ENCODE assay signal across 8 cellular contexts in the genomic region with DNA sequence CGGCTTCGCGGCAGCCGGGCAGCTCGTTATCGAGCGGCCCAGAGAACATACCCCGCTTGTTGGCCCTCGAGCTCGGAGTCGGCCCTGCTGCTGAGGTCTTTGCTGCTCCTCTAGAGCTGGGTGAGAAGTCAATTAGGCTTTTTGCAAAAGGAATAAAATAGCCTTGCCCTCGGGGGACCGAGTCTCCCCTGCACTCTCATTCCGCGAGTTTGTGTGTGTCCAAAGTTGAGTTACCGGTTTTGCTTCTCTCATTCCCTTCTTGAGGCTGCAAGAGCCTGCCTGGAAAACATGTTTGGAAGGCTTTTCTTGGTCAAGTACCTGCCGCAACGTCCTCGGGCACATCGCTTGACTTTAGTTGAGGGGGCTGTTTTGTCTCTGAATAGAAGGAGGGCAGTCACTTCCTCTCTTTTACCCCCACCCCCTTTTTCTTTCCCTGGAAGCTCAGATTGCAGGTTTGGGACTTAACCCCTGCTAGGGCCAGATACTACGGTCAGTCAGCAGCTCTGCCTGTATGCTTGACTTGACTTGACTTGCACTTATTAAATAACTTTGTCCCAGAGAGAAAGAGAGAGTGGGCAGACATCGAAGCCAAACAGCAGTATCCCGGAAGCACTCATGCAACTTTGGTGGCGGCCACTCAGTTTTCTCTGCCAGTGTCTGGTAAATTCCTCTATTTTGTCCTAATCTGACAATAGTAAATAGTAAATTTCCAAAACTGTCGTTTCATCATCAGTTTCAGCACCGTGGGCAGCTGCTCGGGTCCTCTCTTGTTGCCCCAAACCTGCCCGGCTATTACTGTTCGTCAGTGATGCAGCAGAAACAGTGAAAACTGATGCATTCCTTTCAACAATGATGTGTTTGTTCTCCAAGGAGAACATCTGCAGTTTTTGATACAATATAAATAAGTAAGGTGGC. TPM values are rescaled to one million over a fixed set of nuclear protein-coding genes. Genes with fewer than 3 reads are reported as not detected.
DNase-seq lines count a peak whose midpoint lies in the region; ATAC-seq, FAIRE-seq and TF ChIP-seq lines count a peak whose summit lies in the region.

No MANE protein-coding gene starts in this region.

- H3K79me2 ChIP-seq in HepG2 (ENCODE audit: insufficient read depth, low read length) = peaks cover 55% of the 10 kb centered on the region

- in situ Hi-C loops in HepG2 (cut with HindIII; ENCODE audit: extremely low pct_ligation_motif_present, low pct_unique_long_range_greater_than_20kb) = loop anchor here (5.0 kb wide), 1 partner anchor 46 kb away; no protein-coding TSS in a partner anchor

- ATAC-seq in GM19468 (IDR thresholded peaks at IDR 0.05; ENCODE audit: extremely low read depth, unreplicated experiment) (peak; percentile 0), HG03571 (IDR thresholded peaks at IDR 0.05; ENCODE audit: unreplicated experiment) (peak; percentile 15), HepG2 (peak; percentile 64)
- peak; percentile 52 for ATAC-seq in stimulated activated naive CD8-positive, alpha-beta T cell treated with anti-CD3 and anti-CD28 coated beads, Interleukin-15, amount 100 ng/mL, for 72 hours

- FAIRE-seq in HepG2 (lab: Jason Lieb, UNC) = no peak

- no peaks in the 10 kb centered on the region for H3K27me3 Mint-ChIP-seq in dendritic cell treated with granulocyte-macrophage colony-stimulating factor and Interleukin-4, amounts not matched to agents 40 ng/mL and 50 ng/mL, for 4 days
- no peaks in the 10 kb centered on the region for H3K27me3 Mint-ChIP-seq in stimulated activated naive CD8-positive, alpha-beta T cell treated with anti-CD3 and anti-CD28 coated beads, Interleukin-15, amount 100 ng/mL, for 72 hours

- no peaks in the 10 kb centered on the region for H3K9me3 Mint-ChIP-seq in dendritic cell treated with granulocyte-macrophage colony-stimulating factor and Interleukin-4, amounts not matched to agents 40 ng/mL and 50 ng/mL, for 4 days
- H3K9me3 Mint-ChIP-seq in stimulated activated naive CD8-positive, alpha-beta T cell treated with anti-CD3 and anti-CD28 coated beads, Interleukin-15, amount 100 ng/mL, for 72 hours = no peaks in the 10 kb centered on the region

- under 1% methylated on average over 13 of the region's 29 CpGs for WGBS in HepG2 (ENCODE audit: low lambda C conversion rate)

- peak overlapping the region; percentile 79 for H3K4me3 Mint-ChIP-seq in dendritic cell treated with granulocyte-macrophage colony-stimulating factor and Interleukin-4, amounts not matched to agents 40 ng/mL and 50 ng/mL, for 4 days
- H3K4me3 Mint-ChIP-seq in stimulated activated naive CD8-positive, alpha-beta T cell treated with anti-CD3 and anti-CD28 coated beads, Interleukin-15, amount 100 ng/mL, for 72 hours = peak overlapping the region; percentile 96 to 99

- POLR2A ChIA-PET in HepG2 (lab: Yijun Ruan, JAX) = interaction anchor here (0.8 to 1.4 kb wide), 2 partner anchors 27 to 155 kb away, joined by 3 read pairs; no protein-coding TSS in a partner anchor

- peaks cover 44% of the 10 kb centered on the region for H3K36me3 Mint-ChIP-seq in dendritic cell treated with granulocyte-macrophage colony-stimulating factor and Interleukin-4, amounts not matched to agents 40 ng/mL and 50 ng/mL, for 4 days (ENCODE audit: low read depth)

- no peak for TF ChIP-seq POLR2A in HepG2 (IDR thresholded peaks at IDR 0.05; ENCODE audit: insufficient read depth in 1 of 2, low read depth in 2 of 2, low read length in 2 of 2)

- peak overlapping the region; percentile 91 for H3K27ac ChIP-seq in HepG2 (ENCODE audit: extremely low read length, insufficient read depth, low read length)

- TSS peak; percentile 52 for BruUV-seq in HepG2 (replicated peaks; lab: Mats Ljungman, UMichigan)

- peak overlapping the region; percentile 74 to 93 (median 86) for H3K4me3 ChIP-seq in HepG2 (replicated peaks in 1 of 3; ENCODE audit: insufficient read depth in 1 of 3, low read depth in 2 of 3, low read length in 3 of 3)

- no peak for TF ChIP-seq RAD21 in HepG2 (CRISPR knock-in tag; IDR thresholded peaks at IDR 0.05)

- H3K36me3 ChIP-seq in HepG2 (replicated peaks in 1 of 2; ENCODE audit: control insufficient read depth in 1 of 2, insufficient read depth in 2 of 2, low read length in 2 of 2) = no peaks in the 10 kb centered on the region

- intact Hi-C loops in dendritic cell treated with granulocyte-macrophage colony-stimulating factor and Interleukin-4, amounts not matched to agents 40 ng/mL and 50 ng/mL, for 4 days (cut with micrococcal nuclease) = loop anchor here (5.0 to 10.0 kb wide), 2 partner anchors 61 to 669 kb away; a partner anchor contains a TSS
- intact Hi-C loops in HepG2 (cut with micrococcal nuclease; ENCODE audit: unreplicated experiment) = loop anchor here (2.0 to 5.0 kb wide), 2 partner anchors 29 to 61 kb away; a partner anchor contains a TSS

- H3K27ac Mint-ChIP-seq in dendritic cell treated with granulocyte-macrophage colony-stimulating factor and Interleukin-4, amounts not matched to agents 40 ng/mL and 50 ng/mL, for 4 days = peak overlapping the region; percentile 96
- H3K27ac Mint-ChIP-seq in stimulated activated naive CD8-positive, alpha-beta T cell treated with anti-CD3 and anti-CD28 coated beads, Interleukin-15, amount 100 ng/mL, for 72 hours = peak overlapping the region; percentile 99 to 100

- H3K27me3 ChIP-seq in HepG2 (ENCODE audit: control insufficient read depth in 1 of 2, insufficient read depth in 2 of 2, low read length in 2 of 2) = no peaks in the 10 kb centered on the region; a peak in 1 of 5 replicates

- TF ChIP-seq EP300 in HepG2 (IDR thresholded peaks at IDR 0.05; ENCODE audit: low read depth in 2 of 2, low read length in 2 of 2) = no peak
- no peak for TF ChIP-seq EP300 in HepG2 (CRISPR knock-in tag; IDR thresholded peaks at IDR 0.05; ENCODE audit: borderline replicate concordance)

- H3K4me2 ChIP-seq in HepG2 (ENCODE audit: low read depth, low read length) = peak overlapping the region; percentile 98

- CTCF ChIA-PET in HepG2 (lab: Yijun Ruan, JAX; ENCODE audit: low intra/inter-chr PET ratio, low total read pairs) = no interaction called here

- DNase-seq in DMS79 (lab: John Stamatoyannopoulos, UW) (peak; percentile 50), SW480 (ENCODE audit: low spot score) (peak; percentile 61), HepG2 (ENCODE audit: low spot score) (peak; percentile 47), DMS114 treated with DMSO at 0.1 percent for 48 hours (lab: John Stamatoyannopoulos, UW; ENCODE audit: unreplicated experiment) (no peak)
- DNase-seq in stimulated activated naive CD8-positive, alpha-beta T cell treated with anti-CD3 and anti-CD28 coated beads, Interleukin-15, amount 100 ng/mL, for 72 hours = peak in 1 of 2 donors; percentile 17

- H3K4me1 Mint-ChIP-seq in dendritic cell treated with granulocyte-macrophage colony-stimulating factor and Interleukin-4, amounts not matched to agents 40 ng/mL and 50 ng/mL, for 4 days (ENCODE audit: low read depth) = peaks cover 39% of the 10 kb centered on the region
- H3K4me1 Mint-ChIP-seq in stimulated activated naive CD8-positive, alpha-beta T cell treated with anti-CD3 and anti-CD28 coated beads, Interleukin-15, amount 100 ng/mL, for 72 hours = peaks cover 53% of the 10 kb centered on the region

- H3K4me1 ChIP-seq in HepG2 (ENCODE audit: insufficient read depth, low read length) = peaks cover 52% of the 10 kb centered on the region

- no peaks in the 10 kb centered on the region for H3K9me3 ChIP-seq in HepG2 (ENCODE audit: low read length)

- peak overlapping the region; percentile 74 for H2AFZ ChIP-seq in HepG2 (ENCODE audit: low read length)

- peak overlapping the region; percentile 86 for H3K9ac ChIP-seq in HepG2 (ENCODE audit: insufficient read depth, low read depth, low read length)

- no peak for TF ChIP-seq CTCF in HepG2 (CRISPR knock-in tag; IDR thresholded peaks at IDR 0.05)

- peaks cover 32% of the 10 kb centered on the region for H4K20me1 ChIP-seq in HepG2 (ENCODE audit: insufficient read depth, low read length)

RNA-seq across cellular contexts. Expression of a gene that starts 0.6 kb away (rescaled TPM):
- total RNA-seq in HepG2 (2016; rRNA removed; fragmentation: Illumina TruSeq; extraction: Trizol) = 28.1 and 46.0 TPM in 2 replicates
- total RNA-seq in HepG2 (2016; cell fraction: cytosol; rRNA removed; fragmentation: Illumina TruSeq; extraction: Trizol; ENCODE audit: low read depth) = 217 and 228 TPM in 2 replicates
- 28.8 and 45.3 TPM in 2 replicates for total RNA-seq in HepG2 (2016; cell fraction: insoluble cytoplasmic fraction; rRNA removed; fragmentation: Illumina TruSeq; extraction: Trizol)
- 72.6 and 86.1 TPM in 2 replicates for total RNA-seq in HepG2 (2016; cell fraction: membrane; rRNA removed; fragmentation: Illumina TruSeq; extraction: Trizol)
- total RNA-seq in HepG2 (2016; cell fraction: nucleus; rRNA removed; fragmentation: Illumina TruSeq; extraction: Trizol) = 43.9 and 45.5 TPM in 2 replicates
- polyA plus RNA-seq in HepG2 (2011; rRNA removed) = 32.0 and 39.8 TPM in 2 replicates
- polyA plus RNA-seq in HepG2 (2011; cell fraction: cytosol; rRNA removed) = 21.6 and 31.0 TPM in 2 replicates
- 14.4 and 18.7 TPM in 2 replicates for polyA plus RNA-seq in HepG2 (2011; cell fraction: nucleus; rRNA removed)
- 37.4 and 44.5 TPM in 2 replicates for polyA plus RNA-seq in HepG2 (2012)
- polyA plus RNA-seq in HepG2 (2016; cell fraction: cytosol; fragmentation: Illumina TruSeq; extraction: Trizol; ENCODE audit: low read depth) = 6.6 and 7.0 TPM in 2 replicates
- polyA plus RNA-seq in HepG2 (2016; cell fraction: insoluble cytoplasmic fraction; fragmentation: Illumina TruSeq; extraction: Trizol; ENCODE audit: low read depth) = 21.5 and 26.7 TPM in 2 replicates
- polyA plus RNA-seq in HepG2 (2016; cell fraction: membrane; fragmentation: Illumina TruSeq; extraction: Trizol; ENCODE audit: low read depth) = 13.9 and 14.4 TPM in 2 replicates
- polyA plus RNA-seq in HepG2 (2016; cell fraction: nucleus; fragmentation: Illumina TruSeq; extraction: Trizol; ENCODE audit: insufficient read depth, low read depth) = 51.2 and 51.6 TPM in 2 replicates
- 50.9 and 117 TPM in 2 replicates for polyA minus RNA-seq in HepG2 (2011; rRNA and poly(A)+ RNA removed; ENCODE audit: low replicate concordance)
- polyA minus RNA-seq in HepG2 (2011; cell fraction: cytosol; rRNA and poly(A)+ RNA removed) = 55.4 and 59.3 TPM in 2 replicates
- polyA minus RNA-seq in HepG2 (2011; cell fraction: nucleus; rRNA and poly(A)+ RNA removed) = 74.9 and 95.4 TPM in 2 replicates

RNA-seq across cellular contexts. Expression of a gene that starts 21.3 kb away (rescaled TPM):
- total RNA-seq in HepG2 (2016; rRNA removed; fragmentation: Illumina TruSeq; extraction: Trizol) = not detected in 2 replicates
- not detected in 2 replicates for total RNA-seq in HepG2 (2016; cell fraction: cytosol; rRNA removed; fragmentation: Illumina TruSeq; extraction: Trizol; ENCODE audit: low read depth)
- total RNA-seq in HepG2 (2016; cell fraction: insoluble cytoplasmic fraction; rRNA removed; fragmentation: Illumina TruSeq; extraction: Trizol) = not detected in 2 replicates
- not detected in 2 replicates for total RNA-seq in HepG2 (2016; cell fraction: membrane; rRNA removed; fragmentation: Illumina TruSeq; extraction: Trizol)
- total RNA-seq in HepG2 (2016; cell fraction: nucleus; rRNA removed; fragmentation: Illumina TruSeq; extraction: Trizol) = not detected in 2 replicates
- not detected in 2 replicates for polyA plus RNA-seq in HepG2 (2011; rRNA removed)
- not detected in 2 replicates for polyA plus RNA-seq in HepG2 (2011; cell fraction: cytosol; rRNA removed)
- polyA plus RNA-seq in HepG2 (2011; cell fraction: nucleus; rRNA removed) = not detected in 2 replicates
- not detected in 2 replicates for polyA plus RNA-seq in HepG2 (2012)
- not detected in 2 replicates for polyA plus RNA-seq in HepG2 (2016; cell fraction: cytosol; fragmentation: Illumina TruSeq; extraction: Trizol; ENCODE audit: low read depth)
- not detected in 2 replicates for polyA plus RNA-seq in HepG2 (2016; cell fraction: insoluble cytoplasmic fraction; fragmentation: Illumina TruSeq; extraction: Trizol; ENCODE audit: low read depth)
- not detected in 2 replicates for polyA plus RNA-seq in HepG2 (2016; cell fraction: membrane; fragmentation: Illumina TruSeq; extraction: Trizol; ENCODE audit: low read depth)
- not detected in 2 replicates for polyA plus RNA-seq in HepG2 (2016; cell fraction: nucleus; fragmentation: Illumina TruSeq; extraction: Trizol; ENCODE audit: insufficient read depth, low read depth)
- polyA minus RNA-seq in HepG2 (2011; rRNA and poly(A)+ RNA removed; ENCODE audit: low replicate concordance) = 0.51 TPM in 1 of 2 replicates, not detected in the other
- not detected in 2 replicates for polyA minus RNA-seq in HepG2 (2011; cell fraction: cytosol; rRNA and poly(A)+ RNA removed)
- not detected in 2 replicates for polyA minus RNA-seq in HepG2 (2011; cell fraction: nucleus; rRNA and poly(A)+ RNA removed)

Comparison
In these comparisons a context has a peak if more than half of its experiments do, and no peak if none do; other contexts are left out.
1. ATAC-seq: peak in every context shown above with its lines; median percentile 64 in HepG2; 52 in stimulated activated naive CD8-positive, alpha-beta T cell treated with anti-CD3 and anti-CD28 coated beads, Interleukin-15, amount 100 ng/mL, for 72 hours; 15 in HG03571; 0 in GM19468.